In the genomic region with DNA sequence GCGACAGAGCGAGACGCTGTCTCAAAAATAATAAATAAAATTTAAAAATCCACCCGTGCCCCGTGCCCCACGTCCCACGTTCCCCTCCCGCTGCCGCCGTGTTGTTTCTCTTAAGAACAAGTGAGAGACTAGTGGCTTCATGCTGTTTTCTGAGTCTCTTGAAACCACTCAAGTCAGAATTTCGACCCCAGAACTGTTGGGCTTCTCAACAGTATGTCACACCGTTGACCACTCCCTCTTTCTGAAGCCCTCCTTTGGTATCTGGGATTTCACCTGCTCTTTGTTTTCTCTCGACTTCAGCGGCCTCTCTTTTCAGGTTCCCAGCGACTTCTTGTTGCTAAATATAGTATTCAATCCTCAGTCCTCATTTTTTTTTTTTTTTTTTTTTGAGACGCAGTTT, we compare ENCODE assay signal across 8 cellular contexts. TPM values are rescaled to one million over a fixed set of nuclear protein-coding genes. Genes with fewer than 3 reads are reported as not detected.
DNase-seq lines count a peak whose midpoint lies in the region; ATAC-seq, FAIRE-seq and TF ChIP-seq lines count a peak whose summit lies in the region.

No MANE protein-coding gene starts in this region.

- in situ Hi-C loops in HepG2 (cut with HindIII; ENCODE audit: extremely low pct_ligation_motif_present, low pct_unique_long_range_greater_than_20kb) = loop anchor here (10.0 kb wide), 1 partner anchor 48 kb away; no protein-coding TSS in a partner anchor

- peaks cover 12% of the 10 kb centered on the region for H3K79me2 ChIP-seq in HepG2 (ENCODE audit: insufficient read depth, low read length)

- H2AFZ ChIP-seq in HepG2 (ENCODE audit: low read length) = no peak overlapping the region

- H3K27me3 Mint-ChIP-seq in activated T-cell treated with anti-CD3 and anti-CD28 coated beads, Interleukin-2, amount 50 U/mL, for 24 hours = no peaks in the 10 kb centered on the region
- H3K27me3 Mint-ChIP-seq in activated naive CD8-positive, alpha-beta T cell = no peaks in the 10 kb centered on the region

- H3K9me3 ChIP-seq in HepG2 (ENCODE audit: low read length) (no peaks in the 10 kb centered on the region), tibial artery (no peaks in the 10 kb centered on the region)

- H3K36me3 Mint-ChIP-seq in activated T-cell treated with anti-CD3 and anti-CD28 coated beads, Interleukin-2, amount 50 U/mL, for 24 hours (ENCODE audit: low read depth) = peaks cover 35% of the 10 kb centered on the region
- peaks cover 2% of the 10 kb centered on the region for H3K36me3 Mint-ChIP-seq in activated naive CD8-positive, alpha-beta T cell

- WGBS in HepG2 (ENCODE audit: low lambda C conversion rate) = 48% methylated on average over 16 of the region's 16 CpGs

- no peak for DNase-seq in activated T-cell treated with anti-CD3 and anti-CD28 coated beads, Interleukin-2, amount 50 U/mL, for 24 hours
- DNase-seq in activated T-cell treated with anti-CD3 and anti-CD28 coated beads, Interleukin-2, amount 50 U/mL, for 1 hour = no peak
- DNase-seq in HepG2 (ENCODE audit: low spot score) = no peak
- no peak for DNase-seq in tibial artery
- no peak for DNase-seq in NCI-H2171 treated with DMSO at 0.1 percent for 48 hours (lab: John Stamatoyannopoulos, UW)
- DNase-seq in GM12891 (ENCODE audit: insufficient read length, low spot score) = no peak

- no peaks in the 10 kb centered on the region; the same call in 1 of the 2 replicates for H4K20me1 ChIP-seq in HepG2 (ENCODE audit: insufficient read depth, low read length)

- BruUV-seq in HepG2 (replicated peaks; lab: Mats Ljungman, UMichigan) = no TSS peak

- TF ChIP-seq CTCF in HepG2 (CRISPR knock-in tag; IDR thresholded peaks at IDR 0.05) (no peak), tibial artery (IDR thresholded peaks at IDR 0.05) (no peak)

- H3K36me3 ChIP-seq in HepG2 (replicated peaks in 1 of 2; ENCODE audit: control insufficient read depth in 1 of 2, insufficient read depth in 2 of 2, low read length in 2 of 2) (peaks cover 5 to 20% of the 10 kb centered on the region in 2 experiments; a peak in 4 of 5 replicates), tibial artery (peaks cover 14 to 24% (median 19%) of the 10 kb centered on the region in 3 donors)

- no peak for TF ChIP-seq EP300 in HepG2 (IDR thresholded peaks at IDR 0.05; ENCODE audit: low read depth in 2 of 2, low read length in 2 of 2)
- TF ChIP-seq EP300 in HepG2 (CRISPR knock-in tag; IDR thresholded peaks at IDR 0.05; ENCODE audit: borderline replicate concordance) = no peak

- H3K4me1 ChIP-seq in HepG2 (ENCODE audit: insufficient read depth, low read length) (peaks cover 16% of the 10 kb centered on the region), tibial artery (peaks cover 0 to 15% (median 9%) of the 10 kb centered on the region in 4 donors)

- H3K4me3 ChIP-seq in HepG2 (replicated peaks in 1 of 3; ENCODE audit: insufficient read depth in 1 of 3, low read depth in 2 of 3, low read length in 3 of 3) (peak overlapping the region; percentile 70 to 92 (median 87); a peak in 5 of 6 replicates), tibial artery (peak overlapping the region; percentile 67 to 95)

- H3K27ac ChIP-seq in HepG2 (ENCODE audit: extremely low read length, insufficient read depth, low read length) = peak overlapping the region; percentile 99
- peak overlapping the region; percentile 87 to 94 for H3K27ac ChIP-seq in tibial artery

- peak overlapping the region; percentile 89 for H3K9ac ChIP-seq in HepG2 (ENCODE audit: insufficient read depth, low read depth, low read length)

- TF ChIP-seq RAD21 in HepG2 (CRISPR knock-in tag; IDR thresholded peaks at IDR 0.05) = no peak

- intact Hi-C loops in HepG2 (cut with micrococcal nuclease; ENCODE audit: unreplicated experiment) = no loop called here
- intact Hi-C loops in tibial artery (cut with DNase I; ENCODE audit: low total_unique reads) = no loop called here

- peak overlapping the region; percentile 88 for H3K4me2 ChIP-seq in HepG2 (ENCODE audit: low read depth, low read length)

- H3K9me3 Mint-ChIP-seq in activated T-cell treated with anti-CD3 and anti-CD28 coated beads, Interleukin-2, amount 50 U/mL, for 24 hours = no peaks in the 10 kb centered on the region
- H3K9me3 Mint-ChIP-seq in activated naive CD8-positive, alpha-beta T cell (ENCODE audit: low read depth) = no peaks in the 10 kb centered on the region

- CTCF ChIA-PET in HepG2 (lab: Yijun Ruan, JAX; ENCODE audit: low intra/inter-chr PET ratio, low total read pairs) = no interaction called here

- ATAC-seq in HepG2 = no peak
- ATAC-seq in HG03196 (IDR thresholded peaks at IDR 0.05; ENCODE audit: unreplicated experiment) = no peak

- H3K4me3 Mint-ChIP-seq in activated T-cell treated with anti-CD3 and anti-CD28 coated beads, Interleukin-2, amount 50 U/mL, for 24 hours = peak overlapping the region; percentile 100
- H3K4me3 Mint-ChIP-seq in activated naive CD8-positive, alpha-beta T cell = peak overlapping the region; percentile 97

- no peak for FAIRE-seq in HepG2 (lab: Jason Lieb, UNC)
- no peak for FAIRE-seq in GM12891 (lab: Jason Lieb, UNC)

- TF ChIP-seq POLR2A in HepG2 (IDR thresholded peaks at IDR 0.05; ENCODE audit: insufficient read depth in 1 of 2, low read depth in 2 of 2, low read length in 2 of 2) = no peak
- TF ChIP-seq POLR2A in GM12891 (IDR thresholded peaks at IDR 0.05; ENCODE audit: low read depth, low read length) = no peak

- POLR2A ChIA-PET in HepG2 (lab: Yijun Ruan, JAX) = interaction anchor here (0.6 to 4.1 kb wide), 8 partner anchors 9 to 191 kb away, joined by 3 to 27 read pairs (median 6); a partner anchor contains a TSS

- H3K27me3 ChIP-seq in HepG2 (ENCODE audit: control insufficient read depth in 1 of 2, insufficient read depth in 2 of 2, low read length in 2 of 2) (no peaks in the 10 kb centered on the region), tibial artery (no peaks in the 10 kb centered on the region)

- peak overlapping the region; percentile 99 for H3K27ac Mint-ChIP-seq in activated T-cell treated with anti-CD3 and anti-CD28 coated beads, Interleukin-2, amount 50 U/mL, for 24 hours
- peak overlapping the region; percentile 22 for H3K27ac Mint-ChIP-seq in activated naive CD8-positive, alpha-beta T cell

- H3K4me1 Mint-ChIP-seq in activated T-cell treated with anti-CD3 and anti-CD28 coated beads, Interleukin-2, amount 50 U/mL, for 24 hours (ENCODE audit: low read depth) = peaks cover 34% of the 10 kb centered on the region
- H3K4me1 Mint-ChIP-seq in activated naive CD8-positive, alpha-beta T cell (ENCODE audit: low read depth) = peaks cover 29% of the 10 kb centered on the region

RNA-seq across cellular contexts. Expression of a gene that starts 1.0 kb away (rescaled TPM):
- 31.6 and 31.9 TPM in 2 replicates for total RNA-seq in HepG2 (2016; rRNA removed; fragmentation: Illumina TruSeq; extraction: Trizol)
- total RNA-seq in HepG2 (2016; cell fraction: cytosol; rRNA removed; fragmentation: Illumina TruSeq; extraction: Trizol; ENCODE audit: low read depth) = 9.2 and 10.5 TPM in 2 replicates
- total RNA-seq in HepG2 (2016; cell fraction: insoluble cytoplasmic fraction; rRNA removed; fragmentation: Illumina TruSeq; extraction: Trizol) = 23.6 and 33.0 TPM in 2 replicates
- 9.1 and 9.4 TPM in 2 replicates for total RNA-seq in HepG2 (2016; cell fraction: membrane; rRNA removed; fragmentation: Illumina TruSeq; extraction: Trizol)
- total RNA-seq in HepG2 (2016; cell fraction: nucleus; rRNA removed; fragmentation: Illumina TruSeq; extraction: Trizol) = 42.7 and 45.7 TPM in 2 replicates
- 56.1 and 59.4 TPM in 2 replicates for polyA plus RNA-seq in HepG2 (2011; rRNA removed)
- 22.8 and 28.5 TPM in 2 replicates for polyA plus RNA-seq in HepG2 (2011; cell fraction: cytosol; rRNA removed)
- 197 and 240 TPM in 2 replicates for polyA plus RNA-seq in HepG2 (2011; cell fraction: nucleus; rRNA removed)
- 26.0 and 29.4 TPM in 2 replicates for polyA plus RNA-seq in HepG2 (2012)
- 2.5 and 3.3 TPM in 2 replicates for polyA plus RNA-seq in HepG2 (2016; cell fraction: cytosol; fragmentation: Illumina TruSeq; extraction: Trizol; ENCODE audit: low read depth)
- polyA plus RNA-seq in HepG2 (2016; cell fraction: insoluble cytoplasmic fraction; fragmentation: Illumina TruSeq; extraction: Trizol; ENCODE audit: low read depth) = 30.7 and 39.2 TPM in 2 replicates
- 6.2 and 7.6 TPM in 2 replicates for polyA plus RNA-seq in HepG2 (2016; cell fraction: membrane; fragmentation: Illumina TruSeq; extraction: Trizol; ENCODE audit: low read depth)
- polyA plus RNA-seq in HepG2 (2016; cell fraction: nucleus; fragmentation: Illumina TruSeq; extraction: Trizol; ENCODE audit: insufficient read depth, low read depth) = 66.3 and 80.1 TPM in 2 replicates
- 22.5 and 39.0 TPM in 2 replicates for polyA minus RNA-seq in HepG2 (2011; rRNA and poly(A)+ RNA removed; ENCODE audit: low replicate concordance)
- polyA minus RNA-seq in HepG2 (2011; cell fraction: cytosol; rRNA and poly(A)+ RNA removed) = 15.4 and 16.6 TPM in 2 replicates
- 108 and 114 TPM in 2 replicates for polyA minus RNA-seq in HepG2 (2011; cell fraction: nucleus; rRNA and poly(A)+ RNA removed)
- 21.9 TPM for polyA plus RNA-seq in GM12891 (2012; ENCODE audit: low read depth, missing spikeins)

RNA-seq across cellular contexts. Expression of a gene that starts 24.7 kb away (rescaled TPM):
- total RNA-seq in HepG2 (2016; rRNA removed; fragmentation: Illumina TruSeq; extraction: Trizol) = 39.7 and 57.4 TPM in 2 replicates
- total RNA-seq in HepG2 (2016; cell fraction: cytosol; rRNA removed; fragmentation: Illumina TruSeq; extraction: Trizol; ENCODE audit: low read depth) = 33.2 and 40.3 TPM in 2 replicates
- 40.0 and 62.7 TPM in 2 replicates for total RNA-seq in HepG2 (2016; cell fraction: insoluble cytoplasmic fraction; rRNA removed; fragmentation: Illumina TruSeq; extraction: Trizol)
- 45.7 and 54.6 TPM in 2 replicates for total RNA-seq in HepG2 (2016; cell fraction: membrane; rRNA removed; fragmentation: Illumina TruSeq; extraction: Trizol)
- 34.2 and 40.4 TPM in 2 replicates for total RNA-seq in HepG2 (2016; cell fraction: nucleus; rRNA removed; fragmentation: Illumina TruSeq; extraction: Trizol)
- 16.6 and 18.0 TPM in 2 replicates for polyA plus RNA-seq in HepG2 (2011; rRNA removed)
- 15.2 and 26.9 TPM in 2 replicates for polyA plus RNA-seq in HepG2 (2011; cell fraction: cytosol; rRNA removed)
- 10.9 and 11.0 TPM in 2 replicates for polyA plus RNA-seq in HepG2 (2011; cell fraction: nucleus; rRNA removed)
- polyA plus RNA-seq in HepG2 (2012) = 13.3 and 21.0 TPM in 2 replicates
- polyA plus RNA-seq in HepG2 (2016; cell fraction: cytosol; fragmentation: Illumina TruSeq; extraction: Trizol; ENCODE audit: low read depth) = 42.3 and 50.0 TPM in 2 replicates
- 46.2 TPM in 2 replicates for polyA plus RNA-seq in HepG2 (2016; cell fraction: insoluble cytoplasmic fraction; fragmentation: Illumina TruSeq; extraction: Trizol; ENCODE audit: low read depth)
- polyA plus RNA-seq in HepG2 (2016; cell fraction: membrane; fragmentation: Illumina TruSeq; extraction: Trizol; ENCODE audit: low read depth) = 43.9 and 48.5 TPM in 2 replicates
- polyA plus RNA-seq in HepG2 (2016; cell fraction: nucleus; fragmentation: Illumina TruSeq; extraction: Trizol; ENCODE audit: insufficient read depth, low read depth) = 73.9 and 89.3 TPM in 2 replicates
- 24.5 and 32.2 TPM in 2 replicates for polyA minus RNA-seq in HepG2 (2011; rRNA and poly(A)+ RNA removed; ENCODE audit: low replicate concordance)
- 8.3 and 14.1 TPM in 2 replicates for polyA minus RNA-seq in HepG2 (2011; cell fraction: cytosol; rRNA and poly(A)+ RNA removed)
- 2.6 and 5.5 TPM in 2 replicates for polyA minus RNA-seq in HepG2 (2011; cell fraction: nucleus; rRNA and poly(A)+ RNA removed)
- 40.5 TPM for polyA plus RNA-seq in GM12891 (2012; ENCODE audit: low read depth, missing spikeins)

RNA-seq across cellular contexts. Expression of a gene that starts 34.2 kb away (rescaled TPM):
- total RNA-seq in HepG2 (2016; rRNA removed; fragmentation: Illumina TruSeq; extraction: Trizol) = 0.33 TPM in 1 of 2 replicates, not detected in the other
- 0.09 TPM in 1 of 2 replicates, not detected in the other for total RNA-seq in HepG2 (2016; cell fraction: cytosol; rRNA removed; fragmentation: Illumina TruSeq; extraction: Trizol; ENCODE audit: low read depth)
- 0.13 and 0.15 TPM in 2 replicates for total RNA-seq in HepG2 (2016; cell fraction: insoluble cytoplasmic fraction; rRNA removed; fragmentation: Illumina TruSeq; extraction: Trizol)
- total RNA-seq in HepG2 (2016; cell fraction: membrane; rRNA removed; fragmentation: Illumina TruSeq; extraction: Trizol) = 0.28 TPM in 1 of 2 replicates, not detected in the other
- 0.19 and 0.28 TPM in 2 replicates for total RNA-seq in HepG2 (2016; cell fraction: nucleus; rRNA removed; fragmentation: Illumina TruSeq; extraction: Trizol)
- 0.05 and 0.15 TPM in 2 replicates for polyA plus RNA-seq in HepG2 (2011; rRNA removed)
- polyA plus RNA-seq in HepG2 (2011; cell fraction: cytosol; rRNA removed) = 0.04 and 0.13 TPM in 2 replicates
- 0.78 and 0.79 TPM in 2 replicates for polyA plus RNA-seq in HepG2 (2011; cell fraction: nucleus; rRNA removed)
- 0.05 and 0.15 TPM in 2 replicates for polyA plus RNA-seq in HepG2 (2012)
- polyA plus RNA-seq in HepG2 (2016; cell fraction: cytosol; fragmentation: Illumina TruSeq; extraction: Trizol; ENCODE audit: low read depth) = 0.05 and 0.07 TPM in 2 replicates
- 0.17 TPM in 1 of 2 replicates, not detected in the other for polyA plus RNA-seq in HepG2 (2016; cell fraction: insoluble cytoplasmic fraction; fragmentation: Illumina TruSeq; extraction: Trizol; ENCODE audit: low read depth)
- polyA plus RNA-seq in HepG2 (2016; cell fraction: membrane; fragmentation: Illumina TruSeq; extraction: Trizol; ENCODE audit: low read depth) = 0.16 TPM in 1 of 2 replicates, not detected in the other
- 0.64 and 0.97 TPM in 2 replicates for polyA plus RNA-seq in HepG2 (2016; cell fraction: nucleus; fragmentation: Illumina TruSeq; extraction: Trizol; ENCODE audit: insufficient read depth, low read depth)
- polyA minus RNA-seq in HepG2 (2011; rRNA and poly(A)+ RNA removed; ENCODE audit: low replicate concordance) = 0.07 and 0.12 TPM in 2 replicates
- polyA minus RNA-seq in HepG2 (2011; cell fraction: cytosol; rRNA and poly(A)+ RNA removed) = not detected in 2 replicates
- 0.39 and 0.50 TPM in 2 replicates for polyA minus RNA-seq in HepG2 (2011; cell fraction: nucleus; rRNA and poly(A)+ RNA removed)
- 0.05 TPM for polyA plus RNA-seq in GM12891 (2012; ENCODE audit: low read depth, missing spikeins)

RNA-seq across cellular contexts. Expression of a gene that starts 37.0 kb away (rescaled TPM):
- total RNA-seq in HepG2 (2016; rRNA removed; fragmentation: Illumina TruSeq; extraction: Trizol) = 27.0 and 32.0 TPM in 2 replicates
- total RNA-seq in HepG2 (2016; cell fraction: cytosol; rRNA removed; fragmentation: Illumina TruSeq; extraction: Trizol; ENCODE audit: low read depth) = 18.2 and 18.6 TPM in 2 replicates
- 28.2 and 30.6 TPM in 2 replicates for total RNA-seq in HepG2 (2016; cell fraction: insoluble cytoplasmic fraction; rRNA removed; fragmentation: Illumina TruSeq; extraction: Trizol)
- total RNA-seq in HepG2 (2016; cell fraction: membrane; rRNA removed; fragmentation: Illumina TruSeq; extraction: Trizol) = 30.4 and 39.2 TPM in 2 replicates
- total RNA-seq in HepG2 (2016; cell fraction: nucleus; rRNA removed; fragmentation: Illumina TruSeq; extraction: Trizol) = 14.3 and 16.0 TPM in 2 replicates
- 15.3 and 19.9 TPM in 2 replicates for polyA plus RNA-seq in HepG2 (2011; rRNA removed)
- polyA plus RNA-seq in HepG2 (2011; cell fraction: cytosol; rRNA removed) = 15.7 and 30.3 TPM in 2 replicates
- polyA plus RNA-seq in HepG2 (2011; cell fraction: nucleus; rRNA removed) = 42.4 and 43.1 TPM in 2 replicates
- polyA plus RNA-seq in HepG2 (2012) = 10.8 and 14.7 TPM in 2 replicates
- polyA plus RNA-seq in HepG2 (2016; cell fraction: cytosol; fragmentation: Illumina TruSeq; extraction: Trizol; ENCODE audit: low read depth) = 20.1 and 25.1 TPM in 2 replicates
- 30.6 and 33.5 TPM in 2 replicates for polyA plus RNA-seq in HepG2 (2016; cell fraction: insoluble cytoplasmic fraction; fragmentation: Illumina TruSeq; extraction: Trizol; ENCODE audit: low read depth)
- 32.1 and 32.9 TPM in 2 replicates for polyA plus RNA-seq in HepG2 (2016; cell fraction: membrane; fragmentation: Illumina TruSeq; extraction: Trizol; ENCODE audit: low read depth)
- polyA plus RNA-seq in HepG2 (2016; cell fraction: nucleus; fragmentation: Illumina TruSeq; extraction: Trizol; ENCODE audit: insufficient read depth, low read depth) = 31.4 and 34.1 TPM in 2 replicates
- polyA minus RNA-seq in HepG2 (2011; rRNA and poly(A)+ RNA removed; ENCODE audit: low replicate concordance) = 24.6 and 29.4 TPM in 2 replicates
- 8.5 and 10.8 TPM in 2 replicates for polyA minus RNA-seq in HepG2 (2011; cell fraction: cytosol; rRNA and poly(A)+ RNA removed)
- 11.7 and 13.1 TPM in 2 replicates for polyA minus RNA-seq in HepG2 (2011; cell fraction: nucleus; rRNA and poly(A)+ RNA removed)
- 24.5 TPM for polyA plus RNA-seq in GM12891 (2012; ENCODE audit: low read depth, missing spikeins)
